ENCODE assay signal across 14 cellular contexts in genomic region chr2:225788571-225788970, GRCh38.
DNase-seq lines count a peak whose midpoint lies in the region; ATAC-seq and TF ChIP-seq lines count a peak whose summit lies in the region.
"Had no signal": no experiment of that assay in that cellular context is flagged by ENCODE, and none has a peak within 500 bp of the region (broad histone marks: within the 10 kb centered on the region; RNA-seq: fewer than 3 reads in every experiment).

No MANE protein-coding gene starts in this region.

- no peak overlapping the region for H4K5ac ChIP-seq in IMR-90 (ENCODE audit: low read depth, low read length)

- H3K4me3 ChIP-seq in IMR-90 (ENCODE audit: insufficient read depth, low read depth, low read length), result no peak overlapping the region
- no peak overlapping the region for H3K4me3 ChIP-seq in fibroblast of mammary gland (ENCODE audit: control insufficient read depth, low read depth, low read length)
- H3K4me3 ChIP-seq in neuronal stem cell (ENCODE audit: low read length in 2 of 2), result no peak overlapping the region
- no peak overlapping the region for H3K4me3 ChIP-seq in dorsolateral prefrontal cortex
- H3K4me3 ChIP-seq: Peyer's patch had no signal

- H3K23ac ChIP-seq in IMR-90 (ENCODE audit: low read depth, low read length), result no peak overlapping the region
- no peak overlapping the region for H3K23ac ChIP-seq in neuronal stem cell (ENCODE audit: low read depth, low read length, poor library complexity)

- peak; percentile 1 for DNase-seq in ELR (ENCODE audit: low read depth)
- peak; percentile 6 for DNase-seq in IMR-90
- DNase-seq in fibroblast of mammary gland (ENCODE audit: low read depth), result peak; percentile 87
- no peak for DNase-seq in neuronal stem cell (ENCODE audit: low spot score)
- no peak for DNase-seq in dorsolateral prefrontal cortex
- DNase-seq in activated CD8-positive, alpha-beta T cell treated with anti-CD3 and anti-CD28 coated beads, Interleukin-2, amount 10 ng/mL, durations not matched to agents 7 days and 5 days, result no peak
- DNase-seq in GDM1 (lab: John Stamatoyannopoulos, UW), result no peak
- DNase-seq: Karpas-422, NCI-H1417, NCI-H187, NCI-H2107, NCI-H748 treated with DMSO at 0.1 percent for 48 hours, Peyer's patch had no signal

- H4K20me1 ChIP-seq in IMR-90 (ENCODE audit: insufficient read depth, low read length), result no peaks in the 10 kb centered on the region

- H3K36me3 ChIP-seq in IMR-90 (ENCODE audit: control insufficient read depth, insufficient read depth, low read length) (no peaks in the 10 kb centered on the region), neuronal stem cell (replicated peaks in 1 of 2; ENCODE audit: control insufficient read depth in 2 of 2, insufficient read depth in 2 of 2, low read length in 2 of 2) (no peaks in the 10 kb centered on the region)
- H3K36me3 ChIP-seq: Peyer's patch had no signal

- H2BK12ac ChIP-seq in neuronal stem cell (ENCODE audit: low read length), result no peak overlapping the region

- no peak for TF ChIP-seq POLR2A in IMR-90 (IDR thresholded peaks at IDR 0.05; ENCODE audit: low read depth, low read length)

- no peaks in the 10 kb centered on the region for H3K27me3 Mint-ChIP-seq in activated CD8-positive, alpha-beta T cell treated with anti-CD3 and anti-CD28 coated beads, Interleukin-2, amount 10 ng/mL, durations not matched to agents 7 days and 5 days (ENCODE audit: low read depth)

- TF ChIP-seq CTCF in IMR-90 (conservative IDR thresholded peaks at IDR 0.05; ENCODE audit: low read depth, low read length) (no peak), fibroblast of mammary gland (conservative IDR thresholded peaks at IDR 0.05; ENCODE audit: control insufficient read depth, insufficient read depth, low read depth, low read length) (no peak), dorsolateral prefrontal cortex (IDR thresholded peaks at IDR 0.05 in 54 of 56, conservative IDR thresholded peaks at IDR 0.05 in 2 of 56; ENCODE audit: low read depth in 1 of 56, partially characterized antibody in 56 of 56) (no peak)

- H3K4me1 Mint-ChIP-seq in activated CD8-positive, alpha-beta T cell treated with anti-CD3 and anti-CD28 coated beads, Interleukin-2, amount 10 ng/mL, durations not matched to agents 7 days and 5 days (ENCODE audit: low read depth), result no peaks in the 10 kb centered on the region
- H3K4me1 Mint-ChIP-seq: CD14-positive monocyte had no signal

- H3K4me2 ChIP-seq in IMR-90 (ENCODE audit: low read depth, low read length) (no peak overlapping the region), neuronal stem cell (ENCODE audit: insufficient read depth, low read length, poor library complexity, severe bottlenecking) (no peak overlapping the region)

- H2AK5ac ChIP-seq in IMR-90 (ENCODE audit: low read depth, low read length), result no peak overlapping the region
- no peak overlapping the region for H2AK5ac ChIP-seq in neuronal stem cell (ENCODE audit: low read depth, low read length)

- TF ChIP-seq RAD21 in IMR-90 (IDR thresholded peaks at IDR 0.05; ENCODE audit: low read length), result no peak

- H4K91ac ChIP-seq in IMR-90 (ENCODE audit: insufficient read depth, low read depth, low read length) (no peak overlapping the region), neuronal stem cell (ENCODE audit: low read depth, low read length, poor library complexity) (no peak overlapping the region)

- no peaks in the 10 kb centered on the region for H3K9me3 ChIP-seq in IMR-90 (ENCODE audit: control insufficient read depth, insufficient read depth, low read length)
- no peaks in the 10 kb centered on the region for H3K9me3 ChIP-seq in neuronal stem cell (replicated peaks in 1 of 2; ENCODE audit: control insufficient read depth in 2 of 2, insufficient read depth in 1 of 2, low read depth in 1 of 2, low read length in 2 of 2)
- H3K9me3 ChIP-seq: Peyer's patch had no signal

- H2AFZ ChIP-seq in IMR-90 (replicated peaks; ENCODE audit: low read length, poor library complexity) (no peak overlapping the region), neuronal stem cell (ENCODE audit: low read length) (peak overlapping the region; percentile 29)

- H3K9me3 Mint-ChIP-seq in activated CD8-positive, alpha-beta T cell treated with anti-CD3 and anti-CD28 coated beads, Interleukin-2, amount 10 ng/mL, durations not matched to agents 7 days and 5 days (ENCODE audit: insufficient read depth), result no peaks in the 10 kb centered on the region

- POLR2A ChIA-PET in IMR-90 (lab: Charles Lee; ENCODE audit: unreplicated experiment), result no interaction called here
- POLR2A ChIA-PET in activated CD8-positive, alpha-beta T cell treated with anti-CD3 and anti-CD28 coated beads, Interleukin-2, amount 10 ng/mL, durations not matched to agents 7 days and 5 days (lab: Charles Lee), result no interaction called here

- in situ Hi-C loops in IMR-90 (cut with MboI; ENCODE audit: low sequenced_read_pairs), result no loop called here

- H2BK120ac ChIP-seq in IMR-90 (ENCODE audit: low read depth, low read length) (no peak overlapping the region), neuronal stem cell (ENCODE audit: low read depth, low read length) (no peak overlapping the region)

- no peak overlapping the region for H2BK15ac ChIP-seq in IMR-90 (ENCODE audit: low read depth, low read length)
- no peak overlapping the region for H2BK15ac ChIP-seq in neuronal stem cell (ENCODE audit: low read length)

- no peak overlapping the region for H3K4me3 Mint-ChIP-seq in activated CD8-positive, alpha-beta T cell treated with anti-CD3 and anti-CD28 coated beads, Interleukin-2, amount 10 ng/mL, durations not matched to agents 7 days and 5 days
- H3K4me3 Mint-ChIP-seq: CD14-positive monocyte had no signal

- H2AK9ac ChIP-seq in IMR-90 (replicated peaks; ENCODE audit: low read depth, low read length, poor library complexity), result no peak overlapping the region

- H3K9ac ChIP-seq in IMR-90 (ENCODE audit: low read depth, low read length), result no peak overlapping the region
- no peak overlapping the region for H3K9ac ChIP-seq in neuronal stem cell (ENCODE audit: low read depth, low read length, poor library complexity)

- H3K18ac ChIP-seq in IMR-90 (ENCODE audit: low read depth, low read length), result no peak overlapping the region
- no peak overlapping the region for H3K18ac ChIP-seq in neuronal stem cell (ENCODE audit: low read length)

- H3K79me1 ChIP-seq in IMR-90 (ENCODE audit: low read depth in 1 of 2, low read length in 2 of 2), result no peaks in the 10 kb centered on the region
- H3K79me1 ChIP-seq in neuronal stem cell (ENCODE audit: low read depth, low read length), result no peaks in the 10 kb centered on the region

- no TSS peak for BruUV-seq in IMR-90 (replicated peaks; lab: Mats Ljungman, UMichigan)

- 81% methylated on average over 3 of the region's 4 CpGs; no CpG with 5 or more reads in 1 of the 2 experiments for WGBS in IMR-90 (ENCODE audit: extremely low coverage in 2 of 2, insufficient read length in 1 of 2), 2 experiments
- WGBS in neuronal stem cell (ENCODE audit: extremely low coverage in 2 of 2, insufficient read length in 2 of 2, insufficient replicate concordance in 1 of 2), 2 donors, result no CpG with 5 or more reads among the region's 4 CpGs

- H3K14ac ChIP-seq in IMR-90 (replicated peaks; ENCODE audit: low read depth, low read length) (no peak overlapping the region), neuronal stem cell (ENCODE audit: low read length) (no peak overlapping the region)

- dilution Hi-C loops in IMR-90 (cut with HindIII; ENCODE audit: low sequenced_read_pairs, unreplicated experiment), result no loop called here

- H3K27me3 ChIP-seq in IMR-90 (ENCODE audit: control insufficient read depth, insufficient read depth, low read length) (no peaks in the 10 kb centered on the region), neuronal stem cell (ENCODE audit: control insufficient read depth in 3 of 3, insufficient read depth in 3 of 3, low read depth in 1 of 3, low read length in 3 of 3) (no peaks in the 10 kb centered on the region), dorsolateral prefrontal cortex (peaks cover 0 to 3% (median 0%) of the 10 kb centered on the region in 45 donors)
- H3K27me3 ChIP-seq: Peyer's patch had no signal

- H3K4me1 ChIP-seq in IMR-90 (ENCODE audit: control insufficient read depth, insufficient read depth, low read length) (no peaks in the 10 kb centered on the region), neuronal stem cell (ENCODE audit: control insufficient read depth in 2 of 2, insufficient read depth in 1 of 2, low read depth in 1 of 2, low read length in 2 of 2) (no peaks in the 10 kb centered on the region)
- H3K4me1 ChIP-seq: Peyer's patch had no signal

- no peak overlapping the region for H2BK20ac ChIP-seq in IMR-90 (ENCODE audit: low read depth, low read length)

- H4K8ac ChIP-seq in IMR-90 (ENCODE audit: low read depth in 2 of 2, low read length in 2 of 2) (no peak overlapping the region), neuronal stem cell (ENCODE audit: low read depth, low read length) (no peak overlapping the region)

- intact Hi-C loops in IMR-90 (cut with micrococcal nuclease) (no loop called here), dorsolateral prefrontal cortex (cut with DNase I) (no loop called here)

- CTCF ChIA-PET in IMR-90 (lab: Yijun Ruan, JAX), result no interaction called here
- CTCF ChIA-PET in activated CD8-positive, alpha-beta T cell treated with anti-CD3 and anti-CD28 coated beads, Interleukin-2, amount 10 ng/mL, durations not matched to agents 7 days and 5 days (lab: Charles Lee), result no interaction called here

- H2BK5ac ChIP-seq in IMR-90 (ENCODE audit: low read depth, low read length, poor library complexity, severe bottlenecking) (no peak overlapping the region), neuronal stem cell (ENCODE audit: low read length) (no peak overlapping the region)

- H3K27ac ChIP-seq in IMR-90 (ENCODE audit: insufficient read depth, low read length), result no peak overlapping the region
- no peak overlapping the region for H3K27ac ChIP-seq in neuronal stem cell (replicated peaks; ENCODE audit: low read length)
- H3K27ac ChIP-seq in dorsolateral prefrontal cortex, result no peak overlapping the region
- H3K27ac ChIP-seq: Peyer's patch had no signal

- no peak overlapping the region for H3K27ac Mint-ChIP-seq in activated CD8-positive, alpha-beta T cell treated with anti-CD3 and anti-CD28 coated beads, Interleukin-2, amount 10 ng/mL, durations not matched to agents 7 days and 5 days

- no peak overlapping the region for H3K56ac ChIP-seq in IMR-90 (ENCODE audit: extremely low read depth, insufficient read depth, low read length)

- no peaks in the 10 kb centered on the region for H3K36me3 Mint-ChIP-seq in activated CD8-positive, alpha-beta T cell treated with anti-CD3 and anti-CD28 coated beads, Interleukin-2, amount 10 ng/mL, durations not matched to agents 7 days and 5 days (ENCODE audit: low read depth)
- H3K36me3 Mint-ChIP-seq: CD14-positive monocyte had no signal

- H3K9me1 ChIP-seq in IMR-90 (ENCODE audit: insufficient read depth, low read length), result no peaks in the 10 kb centered on the region

- H3K4ac ChIP-seq in IMR-90 (ENCODE audit: low read depth, low read length) (no peak overlapping the region), neuronal stem cell (ENCODE audit: low read length) (no peak overlapping the region)

- no peak for ATAC-seq in IMR-90 (ENCODE audit: low read depth)
- ATAC-seq in activated CD8-positive, alpha-beta T cell treated with anti-CD3 and anti-CD28 coated beads, Interleukin-2, amount 10 ng/mL, durations not matched to agents 7 days and 5 days, result no peak

TF ChIP-seq in IMR-90, 13 proteins besides CTCF, POLR2A, EP300 and RAD21 (continues in another document):
- TF ChIP-seq CHD1 (IDR thresholded peaks at IDR 0.05; ENCODE audit: low read depth, low read length), result no peak
- no peak for TF ChIP-seq NFE2L2 (IDR thresholded peaks at IDR 0.05; ENCODE audit: low read depth, low read length)

Comparison
In these comparisons a context has a peak if more than half of its experiments do, and no peak if none do; other contexts are left out.
1. DNase-seq: peak in ELR (single experiment), IMR-90 (single experiment) and fibroblast of mammary gland (single experiment); none in neuronal stem cell (single experiment), dorsolateral prefrontal cortex (0 of 10), activated CD8-positive, alpha-beta T cell treated with anti-CD3 and anti-CD28 coated beads, Interleukin-2, amount 10 ng/mL, durations not matched to agents 7 days and 5 days (single experiment) and GDM1 (single experiment).